Comparison of ENCODE assay signal across 22 cellular contexts in genomic region chr1:40539338-40539737, GRCh38.
DNase-seq lines count a peak whose midpoint lies in the region; ATAC-seq and TF ChIP-seq lines count a peak whose summit lies in the region.
"Had no signal": no experiment of that assay in that cellular context is flagged by ENCODE, and none has a peak within 500 bp of the region (broad histone marks: within the 10 kb centered on the region; RNA-seq: fewer than 3 reads in every experiment).

No MANE protein-coding gene starts in this region.

- peaks cover 0 to 4% of the 10 kb centered on the region in 2 experiments for H3K4me1 ChIP-seq in neutrophil (ENCODE audit: control insufficient read depth in 1 of 2, insufficient read depth in 1 of 2, low read depth in 1 of 2, low read length in 1 of 2)
- H3K4me1 ChIP-seq: HAP-1, Peyer's patch had no signal

- H3K27me3 ChIP-seq in HL-60 (ENCODE audit: insufficient read depth, poor library complexity, severe bottlenecking) (no peaks in the 10 kb centered on the region), neutrophil (no peaks in the 10 kb centered on the region)
- H3K27me3 ChIP-seq: Peyer's patch had no signal

- H3K27ac ChIP-seq in HL-60 (replicated peaks) = peak overlapping the region; percentile 64
- peak overlapping the region; percentile 49 for H3K27ac ChIP-seq in neutrophil
- H3K27ac ChIP-seq: GM23248, Peyer's patch had no signal

- peaks cover 2% of the 10 kb centered on the region for H3K36me3 ChIP-seq in neutrophil

- TF ChIP-seq CTCF in HL-60 (IDR thresholded peaks at IDR 0.05; ENCODE audit: insufficient read depth, low read length) (no peak), NB4 (IDR thresholded peaks at IDR 0.05; ENCODE audit: low read depth, low read length) (no peak), neutrophil (IDR thresholded peaks at IDR 0.05) (no peak)

- DNase-seq in HL-60 (ENCODE audit: low read depth in 1 of 2, low spot score in 1 of 2) = peak; percentile 43
- DNase-seq in NB4 (ENCODE audit: low read depth) = peak; percentile 91
- DNase-seq in SKM-1 treated with dmso at 0.1 percent for 144 hours (lab: John Stamatoyannopoulos, UW; ENCODE audit: unreplicated experiment) = peak; percentile 66
- no peak for DNase-seq in 8988T
- no peak for DNase-seq in kidney tubule cell (ENCODE audit: low spot score)
- DNase-seq: CD4-positive, alpha-beta memory T cell; DMS153; GDM1; GM23248; Kasumi-1; MM.1S; NCI-H1417; NCI-H187 treated with DMSO at 0.1 percent for 48 hours; NCI-H226; NCI-H524 treated with DMSO at 0.1 percent for 48 hours; Peyer's patch; SK-N-SH; T-helper 1 cell had no signal

- no peak for TF ChIP-seq POLR2A in NB4 (IDR thresholded peaks at IDR 0.05; ENCODE audit: extremely low read depth, insufficient read length)

- ATAC-seq in HG03139 (IDR thresholded peaks at IDR 0.05; ENCODE audit: unreplicated experiment) = no peak
- ATAC-seq: Right ventricle myocardium inferior had no signal

- no peak overlapping the region for H3K4me3 ChIP-seq in HL-60 (replicated peaks; ENCODE audit: insufficient read depth, low read length)
- peak overlapping the region; percentile 32 for H3K4me3 ChIP-seq in NB4 (ENCODE audit: low read depth, low read length)
- no peak overlapping the region for H3K4me3 ChIP-seq in neutrophil (ENCODE audit: low read depth in 1 of 2, low read length in 1 of 2)
- H3K4me3 ChIP-seq: GM23248, HAP-1, Peyer's patch had no signal

- no peaks in the 10 kb centered on the region for H3K9me3 ChIP-seq in neutrophil
- H3K9me3 ChIP-seq: HAP-1, Peyer's patch, SK-N-SH had no signal

Comparison
In these comparisons a context has a peak if more than half of its experiments do, and no peak if none do; other contexts are left out.
1. DNase-seq: peak in HL-60 (2 of 2), NB4 (single experiment) and SKM-1 treated with dmso at 0.1 percent for 144 hours (single experiment); none in 8988T (single experiment) and kidney tubule cell (single experiment).